1 cellular context compared by ENCODE assay signal in genomic region chr7:150974468-150975391, GRCh38.
TF ChIP-seq lines count a peak whose summit lies in the region.

No MANE protein-coding gene starts in this region.

TF ChIP-seq in HEK293, 187 proteins besides CTCF, POLR2A, EP300 and RAD21 (continued from another document and continues in another):
- no peak for TF ChIP-seq REST (tag by site-specific recombination; IDR thresholded peaks at IDR 0.05)
- peak; percentile 73; the same call in 1 of the 2 replicates for TF ChIP-seq ZBTB10 (tag by site-specific recombination; IDR thresholded peaks at IDR 0.05)
- TF ChIP-seq HOXD13 (CRISPR knock-in tag; IDR thresholded peaks at IDR 0.05; ENCODE audit: borderline replicate concordance): no peak
- TF ChIP-seq ZNF18 (tag by site-specific recombination; IDR thresholded peaks at IDR 0.05): no peak
- no peak for TF ChIP-seq ZNF112 (tag by site-specific recombination; IDR thresholded peaks at IDR 0.05)
- no peak for TF ChIP-seq PRDM4 (tag by site-specific recombination; IDR thresholded peaks at IDR 0.05)
- TF ChIP-seq ZNF398 (tag by site-specific recombination; IDR thresholded peaks at IDR 0.05): peak; percentile 26; the same call in 1 of the 2 replicates
- TF ChIP-seq ZNF302 (tag by site-specific recombination; IDR thresholded peaks at IDR 0.05; ENCODE audit: low read depth): no peak
- TF ChIP-seq KLF8 (tag by site-specific recombination; IDR thresholded peaks at IDR 0.05): no peak
- peak; percentile 31; the same call in 1 of the 2 replicates for TF ChIP-seq ZBTB11 (tag by site-specific recombination; conservative IDR thresholded peaks at IDR 0.05; ENCODE audit: low read depth)
- peak; percentile 78 for TF ChIP-seq KLF16 (tag by site-specific recombination; IDR thresholded peaks at IDR 0.05)
- TF ChIP-seq ZNF560 (tag by site-specific recombination; IDR thresholded peaks at IDR 0.05; ENCODE audit: borderline replicate concordance): no peak
- TF ChIP-seq ZNF654 (tag by site-specific recombination; IDR thresholded peaks at IDR 0.05; ENCODE audit: low read depth): no peak
- TF ChIP-seq ZBTB26 (tag by site-specific recombination; optimal IDR thresholded peaks at IDR 0.05): peak; percentile 97
- 0 out of 2 replicates have a peak, but pooled peaks have one; percentile 15 for TF ChIP-seq ZNF366 (tag by site-specific recombination; conservative IDR thresholded peaks at IDR 0.05)
- TF ChIP-seq ZNF785 (tag by site-specific recombination; IDR thresholded peaks at IDR 0.05): 0 out of 2 replicates have a peak, but pooled peaks have one; percentile 63
- no peak for TF ChIP-seq ZNF433 (tag by site-specific recombination; IDR thresholded peaks at IDR 0.05; ENCODE audit: low read depth)
- TF ChIP-seq ZNF184 (tag by site-specific recombination; IDR thresholded peaks at IDR 0.05): no peak
- TF ChIP-seq SETDB1 (IDR thresholded peaks at IDR 0.05; ENCODE audit: insufficient read length, low read length): no peak
- TF ChIP-seq ZFP3 (tag by site-specific recombination; IDR thresholded peaks at IDR 0.05; ENCODE audit: low read depth): no peak
- TF ChIP-seq ZNF473 (tag by site-specific recombination; IDR thresholded peaks at IDR 0.05): no peak
- no peak for TF ChIP-seq ZNF23 (tag by site-specific recombination; IDR thresholded peaks at IDR 0.05; ENCODE audit: borderline replicate concordance)
- no peak for TF ChIP-seq ZNF121 (tag by site-specific recombination; IDR thresholded peaks at IDR 0.05)
- TF ChIP-seq GLIS2 (tag by site-specific recombination; IDR thresholded peaks at IDR 0.05): peak; percentile 54; the same call in 1 of the 2 replicates
- peak; percentile 85 for TF ChIP-seq ZBTB20 (tag by site-specific recombination; IDR thresholded peaks at IDR 0.05)
- TF ChIP-seq ZNF394 (tag by site-specific recombination; IDR thresholded peaks at IDR 0.05; ENCODE audit: borderline replicate concordance): peak; percentile 55; the same call in 1 of the 2 replicates
- no peak for TF ChIP-seq BCL11A (tag by site-specific recombination; IDR thresholded peaks at IDR 0.05; ENCODE audit: low read depth)
- no peak for TF ChIP-seq ZNF311 (tag by site-specific recombination; IDR thresholded peaks at IDR 0.05; ENCODE audit: borderline replicate concordance)
- no peak for TF ChIP-seq ZSCAN23 (tag by site-specific recombination; IDR thresholded peaks at IDR 0.05)
- no peak for TF ChIP-seq ZBTB21 (tag by site-specific recombination; IDR thresholded peaks at IDR 0.05)
- TF ChIP-seq WT1 (tag by site-specific recombination; IDR thresholded peaks at IDR 0.05): 0 out of 2 replicates have a peak, but pooled peaks have one; percentile 27
- peak; percentile 51 for TF ChIP-seq KLF1 (tag by site-specific recombination; IDR thresholded peaks at IDR 0.05)
- 0 out of 2 replicates have a peak, but pooled peaks have one; percentile 61 for TF ChIP-seq IKZF3 (tag by site-specific recombination; IDR thresholded peaks at IDR 0.05)
- no peak for TF ChIP-seq ZNF157 (tag by site-specific recombination; IDR thresholded peaks at IDR 0.05)
- TF ChIP-seq ZNF211 (tag by site-specific recombination; IDR thresholded peaks at IDR 0.05; ENCODE audit: low read depth): no peak
- TF ChIP-seq, protein P1, sequence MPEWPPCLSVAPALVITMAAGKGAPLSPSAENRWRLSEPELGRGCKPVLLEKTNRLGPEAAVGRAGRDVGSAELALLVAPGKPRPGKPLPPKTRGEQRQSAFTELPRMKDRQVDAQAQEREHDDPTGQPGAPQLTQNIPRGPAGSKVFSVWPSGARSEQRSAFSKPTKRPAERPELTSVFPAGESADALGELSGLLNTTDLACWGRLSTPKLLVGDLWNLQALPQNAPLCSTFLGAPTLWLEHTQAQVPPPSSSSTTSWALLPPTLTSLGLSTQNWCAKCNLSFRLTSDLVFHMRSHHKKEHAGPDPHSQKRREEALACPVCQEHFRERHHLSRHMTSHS (tag by site-specific recombination; IDR thresholded peaks at IDR 0.05): no peak
- TF ChIP-seq ZNF169 (tag by site-specific recombination; IDR thresholded peaks at IDR 0.05): no peak
- no peak for TF ChIP-seq OVOL3 (tag by site-specific recombination; IDR thresholded peaks at IDR 0.05)
- no peak for TF ChIP-seq ZNF280D (tag by site-specific recombination; IDR thresholded peaks at IDR 0.05)
